7 cellular contexts compared by ENCODE assay signal in the genomic region with DNA sequence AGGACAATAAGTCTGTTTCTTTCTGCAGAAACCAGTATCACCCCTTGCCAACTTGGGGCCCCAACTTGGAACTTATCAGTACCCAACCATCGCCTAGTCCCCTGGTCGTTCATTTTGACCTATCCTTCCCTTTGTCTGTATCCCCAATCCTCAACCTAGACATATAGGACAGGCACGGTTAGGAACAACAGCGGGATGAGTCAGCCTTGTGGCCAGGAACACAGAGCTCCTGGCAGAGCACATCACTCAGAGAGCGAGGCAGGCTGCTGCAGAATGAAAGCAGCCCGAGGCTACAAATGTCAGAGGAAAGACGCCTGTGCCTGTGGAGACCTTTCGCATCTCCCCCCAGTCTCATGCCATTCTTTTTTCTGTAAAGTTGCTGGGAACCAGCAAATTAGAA. TPM values are rescaled to one million over a fixed set of nuclear protein-coding genes. Genes with fewer than 3 reads are reported as not detected.
DNase-seq lines count a peak whose midpoint lies in the region; ATAC-seq and TF ChIP-seq lines count a peak whose summit lies in the region.

No MANE protein-coding gene starts in this region.

- H3K36me3 ChIP-seq in mammary epithelial cell (ENCODE audit: insufficient read depth, low read length) = peaks cover 25% of the 10 kb centered on the region
- peaks cover 0 to 69% (median 0%) of the 10 kb centered on the region in 3 donors for H3K36me3 ChIP-seq in tibial nerve

- H3K27ac ChIP-seq in mammary epithelial cell (ENCODE audit: insufficient read depth, low read depth, low read length) = peak overlapping the region; percentile 27
- peak overlapping the region in 3 of 4 donors; percentile 10 to 70 (median 21) for H3K27ac ChIP-seq in tibial nerve

- BruUV-seq in mammary epithelial cell (replicated peaks; lab: Mats Ljungman, UMichigan) = no TSS peak

- no peak for TF ChIP-seq EP300 in tibial nerve (IDR thresholded peaks at IDR 0.05)

- no peak overlapping the region for H3K9ac ChIP-seq in mammary epithelial cell (ENCODE audit: insufficient read depth, low read length)

- H3K27me3 ChIP-seq in mammary epithelial cell (ENCODE audit: insufficient read depth, low read length) (no peaks in the 10 kb centered on the region), tibial nerve (no peaks in the 10 kb centered on the region)

- H4K20me1 ChIP-seq in mammary epithelial cell (ENCODE audit: insufficient read depth, low read length) = no peaks in the 10 kb centered on the region

- in situ Hi-C loops in mammary epithelial cell (cut with MboI; ENCODE audit: low sequenced_read_pairs in 2 of 2) = no loop called here

- H3K9me3 ChIP-seq in mammary epithelial cell (replicated peaks; ENCODE audit: insufficient read depth, low read length) = no peaks in the 10 kb centered on the region
- no peaks in the 10 kb centered on the region for H3K9me3 ChIP-seq in tibial nerve

- peak overlapping the region; percentile 82 for H3K4me2 ChIP-seq in mammary epithelial cell (ENCODE audit: insufficient read depth, low read depth, low read length)

- H3K79me2 ChIP-seq in mammary epithelial cell (ENCODE audit: insufficient read depth, low read length) = peaks cover 28% of the 10 kb centered on the region

- no peak overlapping the region for H2AFZ ChIP-seq in mammary epithelial cell (ENCODE audit: low read depth, low read length)

- TF ChIP-seq CTCF in mammary epithelial cell (conservative IDR thresholded peaks at IDR 0.05 in 1 of 2, IDR thresholded peaks at IDR 0.05 in 1 of 2; ENCODE audit: extremely low read depth in 1 of 2, insufficient read depth in 1 of 2, low read depth in 1 of 2, low read length in 2 of 2) (no peak), tibial nerve (IDR thresholded peaks at IDR 0.05) (no peak)

- dilution Hi-C loops in mammary epithelial cell (cut with HindIII; ENCODE audit: low sequenced_read_pairs) = no loop called here

- intact Hi-C loops in mammary epithelial cell (cut with micrococcal nuclease) = no loop called here

- peak; percentile 90 for DNase-seq in LHCN-M2 (ENCODE audit: low read depth)
- peak; percentile 86 for DNase-seq in mammary epithelial cell
- DNase-seq in iris pigment epithelial cell (ENCODE audit: low read depth) = peak; percentile 91
- no peak for DNase-seq in tibial nerve (ENCODE audit: low spot score in 2 of 2)
- DNase-seq in DMS153 treated with DMSO at 0.1 percent for 48 hours (lab: John Stamatoyannopoulos, UW; ENCODE audit: unreplicated experiment) = no peak
- DNase-seq in activated CD4-positive, alpha-beta T cell treated with anti-CD3 and anti-CD28 coated beads, Interleukin-2, amount 50 U/mL, for 4 hours = no peak

- CTCF ChIA-PET in mammary epithelial cell (lab: Charles Lee; ENCODE audit: low non-redundant PET) = interaction anchor here (0.6 kb wide), 1 partner anchor 15 kb away, joined by 3 read pairs; a partner anchor contains a TSS

- WGBS in mammary epithelial cell (ENCODE audit: low coverage, missing lambda C conversion rate) = 4% methylated on average over 4 of the region's 8 CpGs
- WGBS in tibial nerve, 2 donors = 52 to 59% methylated on average over 8 of the region's 8 CpGs

- TF ChIP-seq POLR2A in tibial nerve (IDR thresholded peaks at IDR 0.05) = no peak

- no peak for ATAC-seq in GM21576 (IDR thresholded peaks at IDR 0.05; ENCODE audit: unreplicated experiment)

- H3K4me3 ChIP-seq in mammary epithelial cell (replicated peaks in 1 of 3; ENCODE audit: insufficient read depth in 1 of 3, low read depth in 2 of 3, low read length in 3 of 3) = no peak overlapping the region
- no peak overlapping the region for H3K4me3 ChIP-seq in tibial nerve

- peaks cover 62% of the 10 kb centered on the region for H3K4me1 ChIP-seq in mammary epithelial cell (ENCODE audit: insufficient read depth, low read length)
- H3K4me1 ChIP-seq in tibial nerve = peaks cover 0 to 44% (median 9%) of the 10 kb centered on the region in 4 donors

RNA-seq across cellular contexts. Expression of a gene that starts 14.6 kb away (rescaled TPM):
- 263 and 273 TPM in 2 replicates for total RNA-seq in LHCN-M2 (2014; rRNA removed)
- 463 TPM for polyA plus RNA-seq in LHCN-M2 (2012)
- 100 to 1,000 TPM; 299 to 771 TPM for total RNA-seq in mammary epithelial cell
- polyA plus RNA-seq in mammary epithelial cell = 326 TPM
- polyA minus RNA-seq in mammary epithelial cell = 122 TPM
- 100 to 1,000 TPM; 192 to 446 (median 254) TPM for total RNA-seq in tibial nerve

Comparison
In these comparisons a context has a peak if more than half of its experiments do, and no peak if none do; other contexts are left out.
1. DNase-seq: peak in LHCN-M2 (single experiment), mammary epithelial cell (single experiment) and iris pigment epithelial cell (single experiment); none in tibial nerve (0 of 2), DMS153 treated with DMSO at 0.1 percent for 48 hours (single experiment) and activated CD4-positive, alpha-beta T cell treated with anti-CD3 and anti-CD28 coated beads, Interleukin-2, amount 50 U/mL, for 4 hours (0 of 2).